ENCODE assay signal across 1 cellular context in genomic region chr9:92762196-92762595, GRCh38.
TF ChIP-seq lines count a peak whose summit lies in the region.

No MANE protein-coding gene starts in this region.

TF ChIP-seq in HCT116, 20 proteins besides CTCF, POLR2A, EP300 and RAD21 (continued from another document):
- TF ChIP-seq, protein P1, sequence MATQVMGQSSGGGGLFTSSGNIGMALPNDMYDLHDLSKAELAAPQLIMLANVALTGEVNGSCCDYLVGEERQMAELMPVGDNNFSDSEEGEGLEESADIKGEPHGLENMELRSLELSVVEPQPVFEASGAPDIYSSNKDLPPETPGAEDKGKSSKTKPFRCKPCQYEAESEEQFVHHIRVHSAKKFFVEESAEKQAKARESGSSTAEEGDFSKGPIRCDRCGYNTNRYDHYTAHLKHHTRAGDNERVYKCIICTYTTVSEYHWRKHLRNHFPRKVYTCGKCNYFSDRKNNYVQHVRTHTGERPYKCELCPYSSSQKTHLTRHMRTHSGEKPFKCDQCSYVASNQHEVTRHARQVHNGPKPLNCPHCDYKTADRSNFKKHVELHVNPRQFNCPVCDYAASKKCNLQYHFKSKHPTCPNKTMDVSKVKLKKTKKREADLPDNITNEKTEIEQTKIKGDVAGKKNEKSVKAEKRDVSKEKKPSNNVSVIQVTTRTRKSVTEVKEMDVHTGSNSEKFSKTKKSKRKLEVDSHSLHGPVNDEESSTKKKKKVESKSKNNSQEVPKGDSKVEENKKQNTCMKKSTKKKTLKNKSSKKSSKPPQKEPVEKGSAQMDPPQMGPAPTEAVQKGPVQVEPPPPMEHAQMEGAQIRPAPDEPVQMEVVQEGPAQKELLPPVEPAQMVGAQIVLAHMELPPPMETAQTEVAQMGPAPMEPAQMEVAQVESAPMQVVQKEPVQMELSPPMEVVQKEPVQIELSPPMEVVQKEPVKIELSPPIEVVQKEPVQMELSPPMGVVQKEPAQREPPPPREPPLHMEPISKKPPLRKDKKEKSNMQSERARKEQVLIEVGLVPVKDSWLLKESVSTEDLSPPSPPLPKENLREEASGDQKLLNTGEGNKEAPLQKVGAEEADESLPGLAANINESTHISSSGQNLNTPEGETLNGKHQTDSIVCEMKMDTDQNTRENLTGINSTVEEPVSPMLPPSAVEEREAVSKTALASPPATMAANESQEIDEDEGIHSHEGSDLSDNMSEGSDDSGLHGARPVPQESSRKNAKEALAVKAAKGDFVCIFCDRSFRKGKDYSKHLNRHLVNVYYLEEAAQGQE (IDR thresholded peaks at IDR 0.05; ENCODE audit: low read depth) = no peak
- TF ChIP-seq SP1 (IDR thresholded peaks at IDR 0.05; ENCODE audit: low read depth) = no peak
- no peak for TF ChIP-seq EGR1 (IDR thresholded peaks at IDR 0.05; ENCODE audit: low read depth)
- no peak for TF ChIP-seq FOSL1 (IDR thresholded peaks at IDR 0.05; ENCODE audit: low read depth)
- TF ChIP-seq CEBPB (IDR thresholded peaks at IDR 0.05; ENCODE audit: low read depth) = no peak
- TF ChIP-seq EZH2phosphoT487 (IDR thresholded peaks at IDR 0.05; ENCODE audit: borderline replicate concordance) = no peak
- no peak for TF ChIP-seq EZH2 (IDR thresholded peaks at IDR 0.05)
- no peak for TF ChIP-seq JUND (IDR thresholded peaks at IDR 0.05)
- no peak for TF ChIP-seq SRF (IDR thresholded peaks at IDR 0.05; ENCODE audit: low read depth)
- TF ChIP-seq TCF7L2 (IDR thresholded peaks at IDR 0.05; ENCODE audit: borderline replicate concordance, extremely low read depth, insufficient read depth, insufficient read length) = no peak
- TF ChIP-seq, protein P2, sequence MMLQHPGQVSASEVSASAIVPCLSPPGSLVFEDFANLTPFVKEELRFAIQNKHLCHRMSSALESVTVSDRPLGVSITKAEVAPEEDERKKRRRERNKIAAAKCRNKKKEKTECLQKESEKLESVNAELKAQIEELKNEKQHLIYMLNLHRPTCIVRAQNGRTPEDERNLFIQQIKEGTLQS (IDR thresholded peaks at IDR 0.05) = no peak
- TF ChIP-seq CBX3 (IDR thresholded peaks at IDR 0.05; ENCODE audit: low read depth) = no peak
TF ChIP-seq in HCT116: peak in this region for 0.
